ENCODE assay signal across 8 cellular contexts in genomic region chr9:136119259-136120118, GRCh38. TPM values are rescaled to one million over a fixed set of nuclear protein-coding genes. Genes with fewer than 3 reads are reported as not detected.
DNase-seq lines count a peak whose midpoint lies in the region; ATAC-seq and TF ChIP-seq lines count a peak whose summit lies in the region.

No MANE protein-coding gene starts in this region.

- peak overlapping the region; percentile 97 for H3K27ac ChIP-seq in HEK293 (ENCODE audit: extremely low read depth, low read depth, low read length)
- peak overlapping the region; percentile 84 for H3K27ac ChIP-seq in muscle layer of colon (ENCODE audit: low read depth, low read length)

- POLR2A ChIA-PET in HEK293 (lab: Yijun Ruan, JAX): interaction anchor here (0.8 to 1.4 kb wide), 2 partner anchors 10 to 29 kb away, joined by 7 to 8 read pairs; no protein-coding TSS in a partner anchor

- peak; percentile 77 for DNase-seq in DMS79 (lab: John Stamatoyannopoulos, UW)
- peak; percentile 32 for DNase-seq in SK-MEL-5 (ENCODE audit: low read depth, low spot score)

- H3K4me1 ChIP-seq in HEK293 (ENCODE audit: control insufficient read depth, insufficient read depth, low read length) (0 out of 2 replicates have a peak, but pooled peaks cover 2% of the 10 kb centered on the region), endocrine pancreas (ENCODE audit: control insufficient read depth, insufficient read depth, low read length) (no peaks in the 10 kb centered on the region), muscle layer of colon (ENCODE audit: insufficient read depth, low read length) (peaks cover 20% of the 10 kb centered on the region)

- H3K27me3 ChIP-seq in endocrine pancreas (ENCODE audit: control insufficient read depth, insufficient read depth, low read length) (no peaks in the 10 kb centered on the region), muscle layer of colon (ENCODE audit: control insufficient read depth in 1 of 2, insufficient read depth in 2 of 2, low read length in 2 of 2) (peaks cover 0 to 3% of the 10 kb centered on the region in 2 donors)

- H3K9ac ChIP-seq in endocrine pancreas (ENCODE audit: control insufficient read depth, insufficient read depth, low read length): peak overlapping the region; percentile 38
- H3K9ac ChIP-seq in muscle layer of colon (ENCODE audit: low read length): peak overlapping the region; percentile 63

- H3K4me3 ChIP-seq in HEK293 (ENCODE audit: low read depth, low read length) (peak overlapping the region; percentile 55), endocrine pancreas (ENCODE audit: control insufficient read depth, insufficient read depth, low read length) (no peak overlapping the region), muscle layer of colon (ENCODE audit: low read depth in 1 of 2, low read length in 2 of 2) (peak overlapping the region; percentile 63 to 78)

- H3K9me3 ChIP-seq in HEK293 (ENCODE audit: control insufficient read depth, insufficient read depth, low read depth, low read length) (no peaks in the 10 kb centered on the region), endocrine pancreas (ENCODE audit: control insufficient read depth, low read length) (no peaks in the 10 kb centered on the region), muscle layer of colon (ENCODE audit: low read length) (no peaks in the 10 kb centered on the region)

- ATAC-seq in HG03469 (IDR thresholded peaks at IDR 0.05; ENCODE audit: unreplicated experiment) (no peak), HG02981 (IDR thresholded peaks at IDR 0.05; ENCODE audit: unreplicated experiment) (no peak), GM18858 (IDR thresholded peaks at IDR 0.05; ENCODE audit: unreplicated experiment) (no peak)

- CTCF ChIA-PET in HEK293 (lab: Yijun Ruan, JAX): interaction anchor here (0.9 to 6.6 kb wide), 4 partner anchors 15 to 158 kb away, joined by 3 to 95 read pairs (median 5); partner anchors contain the start of gene UBAC1

- in situ Hi-C loops in SK-MEL-5 (cut with HindIII; ENCODE audit: low pct_unique_long_range_greater_than_20kb, low sequenced_read_pairs): no loop called here

- H3K36me3 ChIP-seq in HEK293 (ENCODE audit: control insufficient read depth in 2 of 2, insufficient read depth in 1 of 2, low read length in 2 of 2): peaks cover 0 to 31% of the 10 kb centered on the region in 2 experiments; a peak in 1 of 3 replicates
- no peaks in the 10 kb centered on the region for H3K36me3 ChIP-seq in endocrine pancreas (ENCODE audit: control insufficient read depth, insufficient read depth, low read length)
- H3K36me3 ChIP-seq in muscle layer of colon (ENCODE audit: insufficient read depth, low read length): peaks cover 11% of the 10 kb centered on the region

- no peak for TF ChIP-seq CTCF in HEK293 (tag by site-specific recombination; IDR thresholded peaks at IDR 0.05)

TF ChIP-seq in HEK293, 187 proteins besides CTCF, POLR2A, EP300 and RAD21 (continues in another document):
- no peak for TF ChIP-seq ZSCAN18 (tag by site-specific recombination; IDR thresholded peaks at IDR 0.05)
- no peak for TF ChIP-seq ZNF366 (tag by site-specific recombination; conservative IDR thresholded peaks at IDR 0.05)
- TF ChIP-seq PRDM2 (tag by site-specific recombination; IDR thresholded peaks at IDR 0.05; ENCODE audit: borderline replicate concordance): no peak
- no peak for TF ChIP-seq ZBTB17 (tag by site-specific recombination; IDR thresholded peaks at IDR 0.05)
- TF ChIP-seq, protein P1, sequence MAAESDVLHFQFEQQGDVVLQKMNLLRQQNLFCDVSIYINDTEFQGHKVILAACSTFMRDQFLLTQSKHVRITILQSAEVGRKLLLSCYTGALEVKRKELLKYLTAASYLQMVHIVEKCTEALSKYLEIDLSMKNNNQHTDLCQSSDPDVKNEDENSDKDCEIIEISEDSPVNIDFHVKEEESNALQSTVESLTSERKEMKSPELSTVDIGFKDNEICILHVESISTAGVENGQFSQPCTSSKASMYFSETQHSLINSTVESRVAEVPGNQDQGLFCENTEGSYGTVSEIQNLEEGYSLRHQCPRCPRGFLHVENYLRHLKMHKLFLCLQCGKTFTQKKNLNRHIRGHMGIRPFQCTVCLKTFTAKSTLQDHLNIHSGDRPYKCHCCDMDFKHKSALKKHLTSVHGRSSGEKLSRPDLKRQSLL (tag by site-specific recombination; IDR thresholded peaks at IDR 0.05): no peak
- TF ChIP-seq ZNF157 (tag by site-specific recombination; IDR thresholded peaks at IDR 0.05): no peak
- no peak for TF ChIP-seq ZBTB10 (tag by site-specific recombination; IDR thresholded peaks at IDR 0.05)
- peak; percentile 94 for TF ChIP-seq KLF1 (tag by site-specific recombination; IDR thresholded peaks at IDR 0.05)
- TF ChIP-seq ZNF23 (tag by site-specific recombination; IDR thresholded peaks at IDR 0.05; ENCODE audit: borderline replicate concordance): no peak
- TF ChIP-seq ZNF112 (tag by site-specific recombination; IDR thresholded peaks at IDR 0.05): no peak

RNA-seq across cellular contexts. Expression of gene TMEM250, which starts 0.8 kb away (rescaled TPM):
- 42.5 and 43.0 TPM in 2 replicates for total RNA-seq in SK-MEL-5 (2014; rRNA removed; shearing (Covaris generic))
- polyA plus RNA-seq in SK-MEL-5 (2015; cell fraction: cytosol; rRNA removed): 56.5 and 66.9 TPM in 2 replicates
- 25.1 and 31.7 TPM in 2 replicates for polyA plus RNA-seq in SK-MEL-5 (2015; cell fraction: nucleus; rRNA removed)

RNA-seq across cellular contexts. Expression of gene NACC2, which starts 24.4 kb away (rescaled TPM):
- total RNA-seq in SK-MEL-5 (2014; rRNA removed; shearing (Covaris generic)): 38.2 and 38.7 TPM in 2 replicates
- polyA plus RNA-seq in SK-MEL-5 (2015; cell fraction: cytosol; rRNA removed): 55.0 and 71.3 TPM in 2 replicates
- polyA plus RNA-seq in SK-MEL-5 (2015; cell fraction: nucleus; rRNA removed): 57.3 and 71.6 TPM in 2 replicates
